In the genomic region with DNA sequence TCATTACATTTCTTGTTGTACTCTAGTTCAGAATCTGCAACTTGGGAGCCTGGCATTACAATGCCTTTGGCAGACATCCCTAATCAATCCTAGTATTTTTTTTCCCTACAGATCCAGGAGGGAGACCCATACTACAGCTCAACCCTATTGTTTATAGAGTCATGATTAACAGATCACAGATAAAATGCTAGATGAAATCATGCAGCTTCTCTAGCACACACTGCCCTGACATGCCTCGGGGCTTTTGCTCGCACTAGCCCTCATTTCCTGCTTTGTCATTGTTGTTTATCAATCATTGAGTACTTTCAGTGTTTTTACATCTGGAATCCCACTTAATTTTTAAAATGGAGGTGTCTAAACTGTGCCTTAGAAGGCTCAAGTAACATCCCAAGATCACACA, we compare ENCODE assay signal across 30 cellular contexts.
DNase-seq lines count a peak whose midpoint lies in the region; ATAC-seq and TF ChIP-seq lines count a peak whose summit lies in the region.
"Had no signal": no experiment of that assay in that cellular context is flagged by ENCODE, and none has a peak within 500 bp of the region (broad histone marks: within the 10 kb centered on the region; RNA-seq: fewer than 3 reads in every experiment).

No MANE protein-coding gene starts in this region.

- no peak overlapping the region for H3K27ac Mint-ChIP-seq in stimulated activated effector memory CD8-positive, alpha-beta T cell treated with anti-CD3 and anti-CD28 coated beads, Interleukin-12 subunit alpha, Interleukin-12 subunit beta, amount 100 ng/mL, for 72 hours
- H3K27ac Mint-ChIP-seq: activated CD8-positive, alpha-beta T cell treated with anti-CD3 and anti-CD28 coated beads for 36 hours; activated naive CD4-positive, alpha-beta T cell treated with anti-CD3 and anti-CD28 coated beads, Interleukin-2, amount 50 U/mL, for 72 hours; activated T-helper 2 cell treated with anti-CD3 and anti-CD28 coated beads, Interferon-gamma antibody, Interleukin-2, Interleukin-4, amounts not matched to agents 10 μg/mL and 5 μg/mL and 100 μg/mL, durations not matched to agents 14 hours and 24 hours and 36 hours; CD8-positive, alpha-beta T cell; immature natural killer cell; mesothelial cell of epicardium; naive B cell had no signal

- H3K36me3 ChIP-seq in RWPE2 (ENCODE audit: low read depth), result no peaks in the 10 kb centered on the region
- H3K36me3 ChIP-seq: cardiac muscle cell, HAP-1, ovary, transverse colon had no signal

- H3K36me3 Mint-ChIP-seq in stimulated activated effector memory CD8-positive, alpha-beta T cell treated with anti-CD3 and anti-CD28 coated beads, Interleukin-12 subunit alpha, Interleukin-12 subunit beta, amount 100 ng/mL, for 72 hours, result no peaks in the 10 kb centered on the region
- H3K36me3 Mint-ChIP-seq: activated naive CD4-positive, alpha-beta T cell treated with anti-CD3 and anti-CD28 coated beads, Interleukin-2, amount 50 U/mL, for 72 hours; CD8-positive, alpha-beta T cell; immature natural killer cell; mesothelial cell of epicardium; naive B cell had no signal

- H3K27me3 ChIP-seq in RWPE2 (ENCODE audit: insufficient read depth, poor library complexity, severe bottlenecking), result no peaks in the 10 kb centered on the region
- H3K27me3 ChIP-seq: cardiac muscle cell, ovary, transverse colon had no signal

- peak; percentile 47 for DNase-seq in COLO668 (lab: John Stamatoyannopoulos, UW; ENCODE audit: unreplicated experiment)
- DNase-seq in NCI-H2081 treated with DMSO at 0.1 percent for 48 hours (lab: John Stamatoyannopoulos, UW), result peak; percentile 4
- DNase-seq in RWPE2 (ENCODE audit: low spot score), result no peak
- DNase-seq in kidney tubule cell (ENCODE audit: low spot score), result peak; percentile 48
- DNase-seq in occipital lobe (lab: John Stamatoyannopoulos, UW), result no peak
- DNase-seq in stimulated activated effector memory CD8-positive, alpha-beta T cell treated with anti-CD3 and anti-CD28 coated beads, Interleukin-12 subunit alpha, Interleukin-12 subunit beta, amount 100 ng/mL, for 72 hours (ENCODE audit: low spot score in 2 of 2), result no peak
- no peak for DNase-seq in HuH-7.5 (ENCODE audit: low spot score)
- DNase-seq: activated CD4-positive, alpha-beta T cell treated with anti-CD3 and anti-CD28 coated beads for 1 hour; activated CD8-positive, alpha-beta T cell treated with anti-CD3 and anti-CD28 coated beads for 36 hours; CD8-positive, alpha-beta T cell; DMS79 treated with DMSO at 0.1 percent for 48 hours; hypothalamus; immature natural killer cell; naive B cell; NCI-H1417 treated with DMSO at 0.1 percent for 48 hours; NCI-H774; ovary; RPMI8226; stimulated activated CD4-positive, alpha-beta T cell treated with anti-CD3 and anti-CD28 coated beads, Interleukin-1b, Interleukin-23, amount 100 ng/mL, for 48 hours; transverse colon had no signal

- H3K9me3 Mint-ChIP-seq in stimulated activated effector memory CD8-positive, alpha-beta T cell treated with anti-CD3 and anti-CD28 coated beads, Interleukin-12 subunit alpha, Interleukin-12 subunit beta, amount 100 ng/mL, for 72 hours, result no peaks in the 10 kb centered on the region
- H3K9me3 Mint-ChIP-seq: activated CD8-positive, alpha-beta T cell treated with anti-CD3 and anti-CD28 coated beads for 36 hours; activated naive CD4-positive, alpha-beta T cell treated with anti-CD3 and anti-CD28 coated beads, Interleukin-2, amount 50 U/mL, for 72 hours; activated T-helper 2 cell treated with anti-CD3 and anti-CD28 coated beads, Interferon-gamma antibody, Interleukin-2, Interleukin-4, amounts not matched to agents 10 μg/mL and 5 μg/mL and 100 μg/mL, durations not matched to agents 14 hours and 24 hours and 36 hours; CD8-positive, alpha-beta T cell; mesothelial cell of epicardium had no signal

- ATAC-seq in RWPE2 (ENCODE audit: low read depth) (peak; percentile 95), HG02623 (IDR thresholded peaks at IDR 0.05; ENCODE audit: unreplicated experiment) (no peak)
- no peak for ATAC-seq in stimulated activated effector memory CD8-positive, alpha-beta T cell treated with anti-CD3 and anti-CD28 coated beads, Interleukin-12 subunit alpha, Interleukin-12 subunit beta, amount 100 ng/mL, for 72 hours
- ATAC-seq: activated CD8-positive, alpha-beta T cell treated with anti-CD3 and anti-CD28 coated beads for 36 hours; activated naive CD4-positive, alpha-beta T cell treated with anti-CD3 and anti-CD28 coated beads, Interleukin-2, amount 50 U/mL, for 72 hours; CD8-positive, alpha-beta T cell; left lobe of liver had no signal

- H3K4me1 ChIP-seq in RWPE2 (ENCODE audit: insufficient read depth, poor library complexity, severe bottlenecking), result no peaks in the 10 kb centered on the region
- H3K4me1 ChIP-seq: HAP-1, transverse colon had no signal

- H3K4me3 ChIP-seq in RWPE2 (ENCODE audit: severe bottlenecking), result no peak overlapping the region
- H3K4me3 ChIP-seq: cardiac muscle cell, coronary artery, HAP-1, ovary, SK-N-MC, smooth muscle cell, transverse colon had no signal

- TF ChIP-seq CTCF in RWPE2 (IDR thresholded peaks at IDR 0.05; ENCODE audit: poor library complexity, severe bottlenecking), result no peak

- H3K27ac ChIP-seq in RWPE2 (ENCODE audit: poor library complexity, severe bottlenecking), result peak overlapping the region; percentile 18
- H3K27ac ChIP-seq: cardiac muscle cell, coronary artery, ovary, SK-N-MC, transverse colon had no signal

- H3K9me3 ChIP-seq in RWPE2 (ENCODE audit: severe bottlenecking), result no peaks in the 10 kb centered on the region
- H3K9me3 ChIP-seq: HAP-1, ovary, transverse colon had no signal

- H3K4me1 Mint-ChIP-seq in stimulated activated effector memory CD8-positive, alpha-beta T cell treated with anti-CD3 and anti-CD28 coated beads, Interleukin-12 subunit alpha, Interleukin-12 subunit beta, amount 100 ng/mL, for 72 hours, result no peaks in the 10 kb centered on the region
- H3K4me1 Mint-ChIP-seq: immature natural killer cell, naive B cell had no signal

- H3K4me3 Mint-ChIP-seq in stimulated activated effector memory CD8-positive, alpha-beta T cell treated with anti-CD3 and anti-CD28 coated beads, Interleukin-12 subunit alpha, Interleukin-12 subunit beta, amount 100 ng/mL, for 72 hours, result no peak overlapping the region
- H3K4me3 Mint-ChIP-seq: activated CD8-positive, alpha-beta T cell treated with anti-CD3 and anti-CD28 coated beads for 36 hours; CD8-positive, alpha-beta T cell; immature natural killer cell; mesothelial cell of epicardium; naive B cell had no signal

Comparison
In these comparisons a context has a peak if more than half of its experiments do, and no peak if none do; other contexts are left out.
1. DNase-seq: peak in COLO668 (single experiment), NCI-H2081 treated with DMSO at 0.1 percent for 48 hours (single experiment) and kidney tubule cell (single experiment); none in RWPE2 (single experiment), occipital lobe (single experiment), stimulated activated effector memory CD8-positive, alpha-beta T cell treated with anti-CD3 and anti-CD28 coated beads, Interleukin-12 subunit alpha, Interleukin-12 subunit beta, amount 100 ng/mL, for 72 hours (0 of 2) and HuH-7.5 (single experiment).